ENCODE assay signal across 11 cellular contexts in genomic region chr20:46060301-46060881, GRCh38. TPM values are rescaled to one million over a fixed set of nuclear protein-coding genes. Genes with fewer than 3 reads are reported as not detected.
DNase-seq lines count a peak whose midpoint lies in the region; ATAC-seq and TF ChIP-seq lines count a peak whose summit lies in the region.
"Had no signal": no experiment of that assay in that cellular context is flagged by ENCODE, and none has a peak within 500 bp of the region (broad histone marks: within the 10 kb centered on the region; RNA-seq: fewer than 3 reads in every experiment).

No MANE protein-coding gene starts in this region.

- no peak for TF ChIP-seq CTCF in activated CD8-positive, alpha-beta T cell treated with anti-CD3 and anti-CD28 coated beads for 36 hours (IDR thresholded peaks at IDR 0.05)
- no peak for TF ChIP-seq CTCF in nephron progenitor cell (IDR thresholded peaks at IDR 0.05)

- CTCF ChIA-PET in activated CD8-positive, alpha-beta T cell treated with anti-CD3 and anti-CD28 coated beads for 36 hours (lab: Charles Lee): interaction anchor here (1.4 to 2.3 kb wide), 2 partner anchors 48 to 351 kb away, joined by 3 to 8 read pairs; no protein-coding TSS in a partner anchor

- H3K27me3 Mint-ChIP-seq in activated CD8-positive, alpha-beta T cell treated with anti-CD3 and anti-CD28 coated beads for 36 hours: peaks cover 30% of the 10 kb centered on the region
- peaks cover 71% of the 10 kb centered on the region for H3K27me3 Mint-ChIP-seq in nephron progenitor cell (ENCODE audit: low read depth, poor library complexity)

- H3K36me3 Mint-ChIP-seq in activated CD8-positive, alpha-beta T cell treated with anti-CD3 and anti-CD28 coated beads for 36 hours (ENCODE audit: low read depth): peaks cover 56% of the 10 kb centered on the region
- peaks cover 61% of the 10 kb centered on the region for H3K36me3 Mint-ChIP-seq in nephron progenitor cell (ENCODE audit: low read depth)

- H3K4me3 Mint-ChIP-seq in activated CD8-positive, alpha-beta T cell treated with anti-CD3 and anti-CD28 coated beads for 36 hours: no peak overlapping the region
- H3K4me3 Mint-ChIP-seq in nephron progenitor cell: no peak overlapping the region

- POLR2A ChIA-PET in activated CD8-positive, alpha-beta T cell treated with anti-CD3 and anti-CD28 coated beads for 36 hours (lab: Charles Lee): interaction anchor here (1.8 to 2.0 kb wide), 2 partner anchors 14 to 24 kb away, joined by 5 read pairs; no protein-coding TSS in a partner anchor

- H3K9me3 Mint-ChIP-seq in activated CD8-positive, alpha-beta T cell treated with anti-CD3 and anti-CD28 coated beads for 36 hours: no peaks in the 10 kb centered on the region
- H3K9me3 Mint-ChIP-seq in nephron progenitor cell: no peaks in the 10 kb centered on the region

- DNase-seq in Daoy (ENCODE audit: low read depth): peak; percentile 19
- peak; percentile 51 for DNase-seq in NCI-H1417 treated with DMSO at 0.1 percent for 48 hours (lab: John Stamatoyannopoulos, UW)
- DNase-seq in activated CD8-positive, alpha-beta T cell treated with anti-CD3 and anti-CD28 coated beads for 36 hours: peak; percentile 19
- DNase-seq in lung microvascular endothelial cell (ENCODE audit: low read depth in 2 of 2): peak; percentile 53 to 64
- DNase-seq in nephron progenitor cell: no peak
- DNase-seq: stimulated activated naive CD4-positive, alpha-beta T cell had no signal

- intact Hi-C loops in activated CD8-positive, alpha-beta T cell treated with anti-CD3 and anti-CD28 coated beads for 36 hours (cut with micrococcal nuclease): loop anchor here (5.0 kb wide), 1 partner anchor 38 kb away; no protein-coding TSS in a partner anchor

- ATAC-seq in activated CD8-positive, alpha-beta T cell treated with anti-CD3 and anti-CD28 coated beads for 36 hours: peak; percentile 40
- ATAC-seq in GM19395 (IDR thresholded peaks at IDR 0.05; ENCODE audit: unreplicated experiment) (no peak), HG03378 (IDR thresholded peaks at IDR 0.05; ENCODE audit: unreplicated experiment) (no peak), GM21447 (IDR thresholded peaks at IDR 0.05; ENCODE audit: unreplicated experiment) (no peak)
- ATAC-seq: HCT116 had no signal

- H3K27ac Mint-ChIP-seq in activated CD8-positive, alpha-beta T cell treated with anti-CD3 and anti-CD28 coated beads for 36 hours: peak overlapping the region; percentile 17
- no peak overlapping the region for H3K27ac Mint-ChIP-seq in nephron progenitor cell

- peaks cover 64% of the 10 kb centered on the region for H3K4me1 Mint-ChIP-seq in activated CD8-positive, alpha-beta T cell treated with anti-CD3 and anti-CD28 coated beads for 36 hours (ENCODE audit: low read depth)
- H3K4me1 Mint-ChIP-seq in nephron progenitor cell: peaks cover 14% of the 10 kb centered on the region

RNA-seq across cellular contexts. Expression of gene NCOA5, which starts 29.4 kb away (rescaled TPM):
- 25.3 and 28.0 TPM in 2 replicates for total RNA-seq in Daoy (2014; rRNA removed; shearing (Covaris generic))
- total RNA-seq in activated CD8-positive, alpha-beta T cell treated with anti-CD3 and anti-CD28 coated beads for 36 hours: 10 to 100 TPM; 13.1 to 16.8 TPM
- total RNA-seq in lung microvascular endothelial cell: 7.0 and 9.1 TPM in 2 replicates

RNA-seq across cellular contexts. Expression of gene SLC12A5, which starts 31.4 kb away (rescaled TPM):
- total RNA-seq in Daoy (2014; rRNA removed; shearing (Covaris generic)): 0.54 TPM in 1 of 2 replicates, not detected in the other
- total RNA-seq in activated CD8-positive, alpha-beta T cell treated with anti-CD3 and anti-CD28 coated beads for 36 hours: under 1 TPM in 1 of 2 experiments, not detected in 1; 0.43 TPM
- total RNA-seq in lung microvascular endothelial cell: 0.20 and 0.44 TPM in 2 replicates

RNA-seq across cellular contexts. Expression of gene MMP9, which starts 51.7 kb away (rescaled TPM):
- 2.8 and 6.8 TPM in 2 replicates for total RNA-seq in Daoy (2014; rRNA removed; shearing (Covaris generic))
- total RNA-seq in activated CD8-positive, alpha-beta T cell treated with anti-CD3 and anti-CD28 coated beads for 36 hours: under 1 TPM in 1 of 2 experiments, not detected in 1; 0.11 TPM
- total RNA-seq in lung microvascular endothelial cell: under 0.01 TPM in 1 of 2 replicates, not detected in the other
- total RNA-seq: LHCN-M2 had no signal

RNA-seq across cellular contexts. Expression of gene CD40, which starts 57.7 kb away (rescaled TPM):
- total RNA-seq in Daoy (2014; rRNA removed; shearing (Covaris generic)): 0.06 TPM in 1 of 2 replicates, not detected in the other
- 1 to 10 TPM; 3.3 to 3.5 TPM for total RNA-seq in activated CD8-positive, alpha-beta T cell treated with anti-CD3 and anti-CD28 coated beads for 36 hours
- total RNA-seq in lung microvascular endothelial cell: 2.2 and 18.1 TPM in 2 replicates
